11 cellular contexts compared by ENCODE assay signal in the genomic region with DNA sequence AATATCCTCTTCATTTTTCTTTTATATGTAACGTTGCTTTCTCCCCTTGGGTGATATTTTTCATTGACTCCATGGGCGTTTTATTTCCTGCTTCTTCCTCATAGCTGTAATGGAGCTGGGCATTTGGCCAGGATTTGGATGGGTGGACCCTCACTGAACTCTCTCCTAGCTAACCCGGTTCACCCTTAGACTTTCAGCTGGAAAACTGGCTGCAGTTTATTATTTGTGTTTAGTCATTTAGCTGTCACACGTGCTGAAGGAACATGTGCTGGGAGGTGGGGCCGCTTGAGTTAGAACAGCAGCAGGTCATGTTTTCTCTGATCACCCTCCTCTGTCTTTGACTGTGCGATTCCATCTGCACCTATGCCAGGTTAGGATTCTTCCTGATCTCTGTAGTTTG.
DNase-seq lines count a peak whose midpoint lies in the region; TF ChIP-seq lines count a peak whose summit lies in the region.
"Had no signal": no experiment of that assay in that cellular context is flagged by ENCODE, and none has a peak within 500 bp of the region (broad histone marks: within the 10 kb centered on the region; RNA-seq: fewer than 3 reads in every experiment).

No MANE protein-coding gene starts in this region.

- no peak for TF ChIP-seq POLR2A in Peyer's patch (IDR thresholded peaks at IDR 0.05)

- H3K4me1 ChIP-seq in Peyer's patch (peaks cover 0 to 5% (median 0%) of the 10 kb centered on the region in 4 donors), left ventricle myocardium inferior (peaks cover 12% of the 10 kb centered on the region), smooth muscle cell (ENCODE audit: low read depth) (no peaks in the 10 kb centered on the region)
- H3K4me1 ChIP-seq: uterus had no signal

- no peak overlapping the region for H3K4me2 ChIP-seq in smooth muscle cell

- no peaks in the 10 kb centered on the region for H3K36me3 ChIP-seq in Peyer's patch
- H3K36me3 ChIP-seq in left ventricle myocardium inferior: no peaks in the 10 kb centered on the region
- H3K36me3 ChIP-seq in smooth muscle cell (ENCODE audit: low read depth): no peaks in the 10 kb centered on the region
- H3K36me3 ChIP-seq: uterus had no signal

- no peak overlapping the region for H3K27ac ChIP-seq in Peyer's patch
- peak overlapping the region; percentile 51 for H3K27ac ChIP-seq in left ventricle myocardium inferior (replicated peaks)
- H3K27ac ChIP-seq in smooth muscle cell (ENCODE audit: low read depth): no peak overlapping the region
- H3K27ac ChIP-seq: uterus had no signal

- intact Hi-C loops in left ventricle myocardium inferior (cut with micrococcal nuclease): no loop called here

- WGBS in smooth muscle cell (ENCODE audit: low lambda C conversion rate): 90% methylated on average over 6 of the region's 6 CpGs

- no peaks in the 10 kb centered on the region for H3K79me2 ChIP-seq in smooth muscle cell (ENCODE audit: low read depth)

- TF ChIP-seq CTCF in Peyer's patch (IDR thresholded peaks at IDR 0.05) (no peak), left ventricle myocardium inferior (IDR thresholded peaks at IDR 0.05; ENCODE audit: borderline replicate concordance) (no peak), smooth muscle cell (IDR thresholded peaks at IDR 0.05; ENCODE audit: borderline replicate concordance, insufficient read depth, poor library complexity, severe bottlenecking) (no peak), GM13976 (IDR thresholded peaks at IDR 0.05; ENCODE audit: borderline replicate concordance, control extremely low read depth, extremely low read depth, insufficient read depth, missing control alignments) (no peak)

- no peaks in the 10 kb centered on the region for H4K20me1 ChIP-seq in smooth muscle cell (ENCODE audit: low read depth)

- no peaks in the 10 kb centered on the region for H3K27me3 ChIP-seq in Peyer's patch
- H3K27me3 ChIP-seq in left ventricle myocardium inferior (ENCODE audit: low read depth): no peaks in the 10 kb centered on the region
- no peaks in the 10 kb centered on the region for H3K27me3 ChIP-seq in smooth muscle cell (ENCODE audit: low read depth)
- H3K27me3 ChIP-seq: uterus had no signal

- peak; percentile 51 for DNase-seq in HT-29 (ENCODE audit: low spot score)
- DNase-seq in Peyer's patch: peak in 2 of 3 donors; percentile 70 to 83
- peak; percentile 42 for DNase-seq in left ventricle myocardium inferior
- peak; percentile 44 for DNase-seq in smooth muscle cell of the brain vasculature (ENCODE audit: low read depth, low spot score)
- no peak for DNase-seq in smooth muscle cell (lab: John Stamatoyannopoulos, UW; ENCODE audit: unreplicated experiment)
- no peak for DNase-seq in GM13976 (ENCODE audit: low spot score)
- no peak for DNase-seq in occipital lobe (lab: John Stamatoyannopoulos, UW)
- DNase-seq: activated naive CD4-positive, alpha-beta T cell treated with Interleukin-2 at 50 U/mL for 16 hours; H7; NCI-H187 had no signal

- in situ Hi-C loops in GM13976 (cut with MboI; ENCODE audit: low sequenced_read_pairs, unreplicated experiment): no loop called here

- H3K9me3 ChIP-seq in Peyer's patch (no peaks in the 10 kb centered on the region), left ventricle myocardium inferior (replicated peaks) (no peaks in the 10 kb centered on the region), smooth muscle cell (replicated peaks; ENCODE audit: low read depth) (no peaks in the 10 kb centered on the region)
- H3K9me3 ChIP-seq: uterus had no signal

- no peak overlapping the region for H3K9ac ChIP-seq in smooth muscle cell (ENCODE audit: low read depth)

- H3F3A ChIP-seq in smooth muscle cell (ENCODE audit: low read depth): no peaks in the 10 kb centered on the region

- no peak overlapping the region for H3K4me3 ChIP-seq in Peyer's patch
- H3K4me3 ChIP-seq in left ventricle myocardium inferior: no peak overlapping the region
- H3K4me3 ChIP-seq in smooth muscle cell: no peak overlapping the region
- H3K4me3 ChIP-seq: uterus had no signal

- H2AFZ ChIP-seq in smooth muscle cell (ENCODE audit: low read depth): no peak overlapping the region

Comparison
In these comparisons a context has a peak if more than half of its experiments do, and no peak if none do; other contexts are left out.
1. DNase-seq: peak in HT-29 (single experiment), Peyer's patch (2 of 3), left ventricle myocardium inferior (single experiment) and smooth muscle cell of the brain vasculature (single experiment); none in smooth muscle cell (single experiment), GM13976 (single experiment) and occipital lobe (single experiment).